14 cellular contexts compared by ENCODE assay signal in the genomic region with DNA sequence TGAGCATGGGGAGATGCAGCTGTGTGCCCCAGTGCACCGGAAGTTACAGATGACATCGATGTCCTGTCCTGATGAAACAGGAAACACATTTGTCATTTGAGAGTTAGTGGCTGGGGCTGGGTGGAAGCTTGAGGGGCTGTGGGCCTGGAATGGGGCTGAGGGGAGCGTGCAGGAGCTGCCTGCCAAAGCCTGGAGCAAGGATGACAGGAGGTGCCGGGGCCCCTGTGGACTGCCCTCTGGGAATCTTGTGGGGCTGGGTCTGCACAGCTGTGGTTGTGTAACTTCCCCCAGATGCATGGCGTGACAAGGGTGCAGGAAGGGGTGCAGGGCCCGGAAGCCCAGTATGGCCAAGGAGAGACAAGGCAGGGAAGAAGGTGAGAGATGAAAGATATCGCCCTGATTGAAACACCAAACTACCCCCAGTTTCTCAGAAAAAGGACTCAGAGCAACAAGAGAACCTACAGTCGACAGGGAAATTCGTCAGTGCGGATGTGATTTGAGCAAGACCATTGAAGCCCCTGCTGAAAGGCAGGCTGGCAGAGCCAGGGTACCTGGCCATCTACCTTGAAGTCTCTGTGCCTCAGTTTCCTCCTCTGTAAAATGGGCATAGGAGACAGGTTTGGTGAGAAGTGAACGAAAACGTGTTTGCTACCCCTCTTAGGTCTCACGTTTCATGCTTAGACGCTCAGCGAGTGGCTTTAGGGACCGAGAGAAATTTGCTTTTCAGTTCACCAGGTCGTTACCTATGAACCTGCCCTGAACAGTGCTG. TPM values are rescaled to one million over a fixed set of nuclear protein-coding genes. Genes with fewer than 3 reads are reported as not detected.
DNase-seq lines count a peak whose midpoint lies in the region; ATAC-seq and TF ChIP-seq lines count a peak whose summit lies in the region.
"Had no signal": no experiment of that assay in that cellular context is flagged by ENCODE, and none has a peak within 500 bp of the region (broad histone marks: within the 10 kb centered on the region; RNA-seq: fewer than 3 reads in every experiment).

No MANE protein-coding gene starts in this region.

- peak overlapping the region; percentile 94 for H3K27ac Mint-ChIP-seq in activated naive CD8-positive, alpha-beta T cell treated with anti-CD3 and anti-CD28 coated beads, Interleukin-2, amount 10 ng/mL, durations not matched to agents 7 days and 5 days

- intact Hi-C loops in cardiac septum (cut with DNase I): loop anchor here (5.0 kb wide), 1 partner anchor 112 kb away; no protein-coding TSS in a partner anchor

- H3K4me1 ChIP-seq in right atrium auricular region: peaks cover 0 to 19% of the 10 kb centered on the region in 2 donors
- peaks cover 15 to 40% (median 24%) of the 10 kb centered on the region in 4 donors for H3K4me1 ChIP-seq in upper lobe of left lung

- H3K4me3 ChIP-seq in right atrium auricular region (no peak overlapping the region), upper lobe of left lung (no peak overlapping the region)

- no peaks in the 10 kb centered on the region for H3K27me3 Mint-ChIP-seq in activated naive CD8-positive, alpha-beta T cell treated with anti-CD3 and anti-CD28 coated beads, Interleukin-2, amount 10 ng/mL, durations not matched to agents 7 days and 5 days

- TF ChIP-seq POLR2A in upper lobe of left lung (IDR thresholded peaks at IDR 0.05): no peak

- peaks cover 66% of the 10 kb centered on the region for H3K4me1 Mint-ChIP-seq in activated naive CD8-positive, alpha-beta T cell treated with anti-CD3 and anti-CD28 coated beads, Interleukin-2, amount 10 ng/mL, durations not matched to agents 7 days and 5 days

- 63 to 72% methylated on average over 16 to 17 of the region's 17 CpGs for WGBS in upper lobe of left lung, 2 donors

- H3K36me3 Mint-ChIP-seq in activated naive CD8-positive, alpha-beta T cell treated with anti-CD3 and anti-CD28 coated beads, Interleukin-2, amount 10 ng/mL, durations not matched to agents 7 days and 5 days: peaks cover 54% of the 10 kb centered on the region

- DNase-seq in cardiac septum (ENCODE audit: low spot score): peak; percentile 86
- no peak for DNase-seq in right atrium auricular region (ENCODE audit: low spot score)
- DNase-seq in NOMO-1 treated with DMSO at 0.1 percent for 48 hours (lab: John Stamatoyannopoulos, UW; ENCODE audit: unreplicated experiment): peak; percentile 61
- DNase-seq in activated naive CD8-positive, alpha-beta T cell treated with anti-CD3 and anti-CD28 coated beads, Interleukin-2, amount 10 ng/mL, durations not matched to agents 7 days and 5 days: peak; percentile 76
- DNase-seq in upper lobe of left lung: peak in 1 of 2 donors; percentile 45
- no peak for DNase-seq in caudate nucleus (lab: John Stamatoyannopoulos, UW)
- no peak for DNase-seq in mesenteric fat pad (ENCODE audit: low spot score)
- no peak for DNase-seq in NCI-H510A treated with DMSO at 0.1 percent for 48 hours (lab: John Stamatoyannopoulos, UW)
- DNase-seq: GDM1; mesenchymal stem cell; stimulated activated CD4-positive, alpha-beta T cell treated with anti-CD3 and anti-CD28 coated beads, Interleukin-2, amount 100 ng/mL, for 24 hours; stimulated activated naive CD4-positive, alpha-beta T cell had no signal

- no peak for TF ChIP-seq EP300 in upper lobe of left lung (IDR thresholded peaks at IDR 0.05)

- H3K9me3 ChIP-seq in right atrium auricular region: no peaks in the 10 kb centered on the region
- H3K9me3 ChIP-seq in upper lobe of left lung: no peaks in the 10 kb centered on the region

- POLR2A ChIA-PET in activated naive CD8-positive, alpha-beta T cell treated with anti-CD3 and anti-CD28 coated beads, Interleukin-2, amount 10 ng/mL, durations not matched to agents 7 days and 5 days (lab: Charles Lee): interaction anchor here (0.6 to 6.5 kb wide), 13 partner anchors 8 to 80 kb away, joined by 3 to 131 read pairs (median 5); partner anchors contain the start of genes IL32, MMP25, TNFRSF12A and ZNF213

- H3K9me3 Mint-ChIP-seq in activated naive CD8-positive, alpha-beta T cell treated with anti-CD3 and anti-CD28 coated beads, Interleukin-2, amount 10 ng/mL, durations not matched to agents 7 days and 5 days: no peaks in the 10 kb centered on the region

- H3K27me3 ChIP-seq in right atrium auricular region: no peaks in the 10 kb centered on the region
- H3K27me3 ChIP-seq in upper lobe of left lung: no peaks in the 10 kb centered on the region

- peak; percentile 40 for ATAC-seq in activated naive CD8-positive, alpha-beta T cell treated with anti-CD3 and anti-CD28 coated beads, Interleukin-2, amount 10 ng/mL, durations not matched to agents 7 days and 5 days (ENCODE audit: low read depth)
- ATAC-seq in upper lobe of left lung (ENCODE audit: low FRiP score in 2 of 2): no peak

- H3K4me3 Mint-ChIP-seq in activated naive CD8-positive, alpha-beta T cell treated with anti-CD3 and anti-CD28 coated beads, Interleukin-2, amount 10 ng/mL, durations not matched to agents 7 days and 5 days: peak overlapping the region; percentile 93

- no peak overlapping the region for H3K27ac ChIP-seq in right atrium auricular region
- peak overlapping the region in 3 of 4 donors; percentile 10 to 67 (median 61) for H3K27ac ChIP-seq in upper lobe of left lung
- H3K27ac ChIP-seq in caudate nucleus (ENCODE audit: low read depth, low read length): no peak overlapping the region
- H3K27ac ChIP-seq: RWPE1 had no signal

- H3K36me3 ChIP-seq in right atrium auricular region (no peaks in the 10 kb centered on the region), upper lobe of left lung (no peaks in the 10 kb centered on the region)

- TF ChIP-seq CTCF in right atrium auricular region (IDR thresholded peaks at IDR 0.05): no peak
- no peak for TF ChIP-seq CTCF in upper lobe of left lung (IDR thresholded peaks at IDR 0.05)

RNA-seq across cellular contexts. Expression of gene MMP25, which starts 8.8 kb away (rescaled TPM):
- 3.0 TPM for total RNA-seq in cardiac septum
- 1 to 10 TPM in 1 of 2 donors, under 1 TPM in 1; 0.30 to 1.7 TPM for total RNA-seq in right atrium auricular region
- total RNA-seq in activated naive CD8-positive, alpha-beta T cell treated with anti-CD3 and anti-CD28 coated beads, Interleukin-2, amount 10 ng/mL, durations not matched to agents 7 days and 5 days: 10 to 100 TPM; 49.3 to 60.4 TPM
- 10 to 100 TPM; 10.0 to 41.4 (median 20.5) TPM for total RNA-seq in upper lobe of left lung
- 21.6 TPM for total RNA-seq in mesenteric fat pad

RNA-seq across cellular contexts. Expression of gene IL32, which starts 10.3 kb away (rescaled TPM):
- total RNA-seq in cardiac septum: 32.3 TPM
- total RNA-seq in right atrium auricular region: 10 to 100 TPM; 52.9 to 56.0 TPM
- total RNA-seq in activated naive CD8-positive, alpha-beta T cell treated with anti-CD3 and anti-CD28 coated beads, Interleukin-2, amount 10 ng/mL, durations not matched to agents 7 days and 5 days: 1,000 to 10,000 TPM; 2,319 to 2,425 TPM
- total RNA-seq in upper lobe of left lung: 100 to 1,000 TPM in 3 of 6 donors, 10 to 100 TPM in 3; 31.4 to 220 (median 116) TPM
- 36.0 TPM for total RNA-seq in mesenteric fat pad

RNA-seq across cellular contexts. Expression of gene BICDL2, which starts 18.4 kb away (rescaled TPM):
- total RNA-seq in cardiac septum: not detected
- under 1 TPM in 1 of 2 donors, not detected in 1; 0.28 TPM for total RNA-seq in right atrium auricular region
- 1 to 10 TPM; 1.6 TPM for total RNA-seq in activated naive CD8-positive, alpha-beta T cell treated with anti-CD3 and anti-CD28 coated beads, Interleukin-2, amount 10 ng/mL, durations not matched to agents 7 days and 5 days
- 10 to 100 TPM; 18.5 to 98.5 (median 35.0) TPM for total RNA-seq in upper lobe of left lung
- total RNA-seq in mesenteric fat pad: not detected
- total RNA-seq: pulmonary artery endothelial cell had no signal

RNA-seq across cellular contexts. Expression of gene THOC6, which starts 31.3 kb away (rescaled TPM):
- total RNA-seq in cardiac septum: 13.9 TPM
- total RNA-seq in right atrium auricular region: 10 to 100 TPM in 1 of 2 donors, 1 to 10 TPM in 1; 7.4 to 12.6 TPM
- 10 to 100 TPM; 36.3 to 36.9 TPM for total RNA-seq in activated naive CD8-positive, alpha-beta T cell treated with anti-CD3 and anti-CD28 coated beads, Interleukin-2, amount 10 ng/mL, durations not matched to agents 7 days and 5 days
- total RNA-seq in upper lobe of left lung: 10 to 100 TPM; 18.5 to 40.8 (median 33.1) TPM
- 20.6 TPM for total RNA-seq in mesenteric fat pad

RNA-seq across cellular contexts. Expression of gene HCFC1R1, which starts 31.4 kb away (rescaled TPM):
- total RNA-seq in cardiac septum (41.3 TPM), right atrium auricular region (10 to 100 TPM; 22.5 to 33.1 TPM), upper lobe of left lung (10 to 100 TPM; 28.3 to 85.1 (median 42.2) TPM), mesenteric fat pad (26.5 TPM)
- 10 to 100 TPM; 38.1 to 42.6 TPM for total RNA-seq in activated naive CD8-positive, alpha-beta T cell treated with anti-CD3 and anti-CD28 coated beads, Interleukin-2, amount 10 ng/mL, durations not matched to agents 7 days and 5 days

Comparison
In these comparisons a context has a peak if more than half of its experiments do, and no peak if none do; other contexts are left out.
1. DNase-seq: peak in cardiac septum (single experiment), NOMO-1 treated with DMSO at 0.1 percent for 48 hours (single experiment) and activated naive CD8-positive, alpha-beta T cell treated with anti-CD3 and anti-CD28 coated beads, Interleukin-2, amount 10 ng/mL, durations not matched to agents 7 days and 5 days (single experiment); none in right atrium auricular region (single experiment), caudate nucleus (0 of 61), mesenteric fat pad (single experiment) and NCI-H510A treated with DMSO at 0.1 percent for 48 hours (single experiment).
2. H3K27ac ChIP-seq: peak in upper lobe of left lung (3 of 4); none in right atrium auricular region (0 of 2) and caudate nucleus (single experiment).
3. RNA of gene IL32, which starts 10.3 kb away (total RNA-seq): 2,319 to 2,425 TPM in activated naive CD8-positive, alpha-beta T cell treated with anti-CD3 and anti-CD28 coated beads, Interleukin-2, amount 10 ng/mL, durations not matched to agents 7 days and 5 days; 31.4 to 220 TPM in upper lobe of left lung, 52.9 to 56.0 TPM in right atrium auricular region, 36.0 TPM in mesenteric fat pad (single experiment) and 32.3 TPM in cardiac septum (single experiment); every median in the first group is over 10 times any median in the second.
4. RNA of gene BICDL2, which starts 18.4 kb away (total RNA-seq): 18.5 to 98.5 TPM in upper lobe of left lung; 1.6 TPM in activated naive CD8-positive, alpha-beta T cell treated with anti-CD3 and anti-CD28 coated beads, Interleukin-2, amount 10 ng/mL, durations not matched to agents 7 days and 5 days, 0.28 TPM in right atrium auricular region, not detected in mesenteric fat pad (single experiment) and not detected in cardiac septum (single experiment); every median in the first group is over 4 times any median in the second.